15 cellular contexts compared by ENCODE assay signal in genomic region chr6:44254201-44254956, GRCh38. TPM values are rescaled to one million over a fixed set of nuclear protein-coding genes. Genes with fewer than 3 reads are reported as not detected.
A peak's percentile ranks its signal among the peaks of the same experiment; 100 is the strongest.
DNase-seq lines count a peak whose midpoint lies in the region; ATAC-seq and TF ChIP-seq lines count a peak whose summit lies in the region.
"Had no signal": no experiment of that assay in that cellular context is flagged by ENCODE, and none has a peak within 500 bp of the region (broad histone marks: within the 10 kb centered on the region; RNA-seq: fewer than 3 reads in every experiment).

No MANE protein-coding gene starts in this region.

- H3K27me3 ChIP-seq in PC-3 (ENCODE audit: low read length) (no peaks in the 10 kb centered on the region), upper lobe of left lung (no peaks in the 10 kb centered on the region)
- H3K27me3 ChIP-seq: esophagus squamous epithelium had no signal

- H3K27me3 Mint-ChIP-seq in T-helper 1 cell treated with Interleukin-12 subunit alpha and Interleukin-12 subunit beta and Interleukin-4 antibody, amounts not matched to agents 30 μg/mL and 1 μg/mL, for 36 hours (ENCODE audit: low read depth) = no peaks in the 10 kb centered on the region
- peaks cover 8% of the 10 kb centered on the region for H3K27me3 Mint-ChIP-seq in brain

- 73 to 77% methylated on average over 8 to 9 of the region's 9 CpGs for WGBS in upper lobe of left lung, 2 donors

- intact Hi-C loops in PC-3 (cut with micrococcal nuclease) = no loop called here

- H3K79me2 ChIP-seq in PC-3 (ENCODE audit: low read length) = peaks cover 50% of the 10 kb centered on the region

- no peak overlapping the region for H3K27ac ChIP-seq in PC-3 (ENCODE audit: low read length)
- no peak overlapping the region for H3K27ac ChIP-seq in upper lobe of left lung
- H3K27ac ChIP-seq: esophagus squamous epithelium, skin epidermis, thoracic aorta had no signal

- H3K4me1 ChIP-seq in PC-3 (ENCODE audit: insufficient read depth, low read length) (peaks cover 38% of the 10 kb centered on the region), upper lobe of left lung (peaks cover 12 to 26% (median 18%) of the 10 kb centered on the region in 4 donors)

- no peak overlapping the region for H2AFZ ChIP-seq in PC-3 (ENCODE audit: low read length)

- no peak overlapping the region for H3K4me3 Mint-ChIP-seq in T-helper 1 cell treated with Interleukin-12 subunit alpha and Interleukin-12 subunit beta and Interleukin-4 antibody, amounts not matched to agents 30 μg/mL and 1 μg/mL, for 36 hours
- peak overlapping the region; percentile 86 to 96 (median 92) for H3K4me3 Mint-ChIP-seq in brain

- peaks cover 57% of the 10 kb centered on the region for H3K4me1 Mint-ChIP-seq in T-helper 1 cell treated with Interleukin-12 subunit alpha and Interleukin-12 subunit beta and Interleukin-4 antibody, amounts not matched to agents 30 μg/mL and 1 μg/mL, for 36 hours (ENCODE audit: low read depth)
- H3K4me1 Mint-ChIP-seq in brain = peaks cover 87% of the 10 kb centered on the region

- no peak for TF ChIP-seq CTCF in PC-3 (conservative IDR thresholded peaks at IDR 0.05; ENCODE audit: low read depth, low read length)
- no peak for TF ChIP-seq CTCF in brain (conservative IDR thresholded peaks at IDR 0.05)
- TF ChIP-seq CTCF in upper lobe of left lung (IDR thresholded peaks at IDR 0.05) = no peak

- ATAC-seq in PC-3 (no peak), HG02973 (IDR thresholded peaks at IDR 0.05; ENCODE audit: unreplicated experiment) (no peak), HG03280 (IDR thresholded peaks at IDR 0.05; ENCODE audit: unreplicated experiment) (no peak), upper lobe of left lung (ENCODE audit: low FRiP score in 2 of 2) (no peak)
- ATAC-seq: Right ventricle myocardium inferior had no signal

- POLR2A ChIA-PET in PC-3 (lab: Charles Lee; ENCODE audit: unreplicated experiment) = interaction anchor here (0.6 kb wide), 1 partner anchor 31 kb away, joined by 20 read pairs; the partner anchor contains the start of gene SLC29A1

- CTCF ChIA-PET in PC-3 (lab: Charles Lee) = no interaction called here

- no peaks in the 10 kb centered on the region for H3K9me2 ChIP-seq in PC-3 (replicated peaks; ENCODE audit: low read length)

- H3K4me2 ChIP-seq in PC-3 (ENCODE audit: low read length) = peak overlapping the region; percentile 12; the same call in 1 of the 2 replicates

- peak overlapping the region; percentile 57 for H3K27ac Mint-ChIP-seq in T-helper 1 cell treated with Interleukin-12 subunit alpha and Interleukin-12 subunit beta and Interleukin-4 antibody, amounts not matched to agents 30 μg/mL and 1 μg/mL, for 36 hours
- peak overlapping the region in 4 of 5 experiments; percentile 78 to 95 (median 87) for H3K27ac Mint-ChIP-seq in brain

- no peak for DNase-seq in T-helper 1 cell
- DNase-seq in PC-3 = no peak
- DNase-seq in stimulated activated CD4-positive, alpha-beta T cell treated with anti-CD3 and anti-CD28 coated beads, Interleukin-15, amount 100 ng/mL, for 24 hours = peak; percentile 59
- no peak for DNase-seq in upper lobe of left lung
- DNase-seq: esophagus squamous epithelium had no signal

- H3K4me3 ChIP-seq in PC-3 (ENCODE audit: low read length) (no peak overlapping the region), upper lobe of left lung (no peak overlapping the region)
- H3K4me3 ChIP-seq: esophagus squamous epithelium, skin epidermis, thoracic aorta had no signal

- peaks cover 52% of the 10 kb centered on the region for H3K36me3 ChIP-seq in PC-3 (ENCODE audit: low read depth, low read length)
- peaks cover 48 to 75% (median 59%) of the 10 kb centered on the region in 4 donors for H3K36me3 ChIP-seq in upper lobe of left lung

- BruUV-seq in PC-3 (replicated peaks; lab: Mats Ljungman, UMichigan) = no TSS peak

- H3F3A ChIP-seq in PC-3 (ENCODE audit: low read length, unreplicated experiment) = peaks cover 51% of the 10 kb centered on the region

- TF ChIP-seq POLR2A in upper lobe of left lung (IDR thresholded peaks at IDR 0.05) = no peak

- H3K9me3 ChIP-seq in PC-3 (ENCODE audit: low read length) = no peaks in the 10 kb centered on the region
- no peaks in the 10 kb centered on the region for H3K9me3 ChIP-seq in upper lobe of left lung
- H3K9me3 ChIP-seq: esophagus squamous epithelium, thoracic aorta had no signal

- peaks cover 76% of the 10 kb centered on the region for H3K36me3 Mint-ChIP-seq in T-helper 1 cell treated with Interleukin-12 subunit alpha and Interleukin-12 subunit beta and Interleukin-4 antibody, amounts not matched to agents 30 μg/mL and 1 μg/mL, for 36 hours (ENCODE audit: low read depth)
- peaks cover 67% of the 10 kb centered on the region for H3K36me3 Mint-ChIP-seq in brain

- no peak overlapping the region for H3K9ac ChIP-seq in PC-3 (ENCODE audit: low read length)

- H4K20me1 ChIP-seq in PC-3 (ENCODE audit: low read length) = peaks cover 65% of the 10 kb centered on the region

- TF ChIP-seq EP300 in upper lobe of left lung (IDR thresholded peaks at IDR 0.05) = no peak

- H3K9me3 Mint-ChIP-seq in T-helper 1 cell treated with Interleukin-12 subunit alpha and Interleukin-12 subunit beta and Interleukin-4 antibody, amounts not matched to agents 30 μg/mL and 1 μg/mL, for 36 hours = no peaks in the 10 kb centered on the region
- H3K9me3 Mint-ChIP-seq in brain = peaks cover 0 to 8% (median 0%) of the 10 kb centered on the region in 5 experiments

RNA-seq across cellular contexts. Expression of gene SLC35B2, which starts 2.9 kb away (rescaled TPM):
- total RNA-seq in PC-3 (2014; rRNA removed) = 90.6 and 109 TPM in 2 replicates
- polyA plus RNA-seq in brain (ENCODE audit: insufficient read depth, low read depth, low replicate concordance) = 68.7 TPM
- total RNA-seq in upper lobe of left lung = 10 to 100 TPM; 14.6 to 44.8 (median 29.8) TPM

RNA-seq across cellular contexts. Expression of gene HSP90AB1, which starts 7.5 kb away (rescaled TPM):
- 1,280 and 1,322 TPM in 2 replicates for total RNA-seq in PC-3 (2014; rRNA removed)
- 1,424 TPM for polyA plus RNA-seq in brain (ENCODE audit: insufficient read depth, low read depth, low replicate concordance)
- total RNA-seq in upper lobe of left lung = 100 to 1,000 TPM; 175 to 656 (median 471) TPM

RNA-seq across cellular contexts. Expression of gene NFKBIE, which starts 11.0 kb away (rescaled TPM):
- total RNA-seq in PC-3 (2014; rRNA removed) (7.4 and 28.7 TPM in 2 replicates), upper lobe of left lung (10 to 100 TPM in 5 of 6 donors, 1 to 10 TPM in 1; 7.8 to 27.0 (median 13.6) TPM)
- 10.8 TPM for polyA plus RNA-seq in brain (ENCODE audit: insufficient read depth, low read depth, low replicate concordance)

RNA-seq across cellular contexts. Expression of gene TMEM151B, which starts 15.9 kb away (rescaled TPM):
- total RNA-seq in PC-3 (2014; rRNA removed) = not detected in 2 replicates
- 45.5 TPM for polyA plus RNA-seq in brain (ENCODE audit: insufficient read depth, low read depth, low replicate concordance)
- not detected for total RNA-seq in upper lobe of left lung
- total RNA-seq: esophagus squamous epithelium, LHCN-M2, liver, Right ventricle myocardium inferior, thoracic aorta had no signal
- polyA plus RNA-seq: AG04450, liver had no signal

RNA-seq across cellular contexts. Expression of gene SLC29A1, which starts 31.0 kb away (rescaled TPM):
- total RNA-seq in PC-3 (2014; rRNA removed) (54.7 and 60.4 TPM in 2 replicates), upper lobe of left lung (10 to 100 TPM; 38.3 to 93.2 (median 45.8) TPM)
- polyA plus RNA-seq in brain (ENCODE audit: insufficient read depth, low read depth, low replicate concordance) = 35.6 TPM
